In the genomic region with DNA sequence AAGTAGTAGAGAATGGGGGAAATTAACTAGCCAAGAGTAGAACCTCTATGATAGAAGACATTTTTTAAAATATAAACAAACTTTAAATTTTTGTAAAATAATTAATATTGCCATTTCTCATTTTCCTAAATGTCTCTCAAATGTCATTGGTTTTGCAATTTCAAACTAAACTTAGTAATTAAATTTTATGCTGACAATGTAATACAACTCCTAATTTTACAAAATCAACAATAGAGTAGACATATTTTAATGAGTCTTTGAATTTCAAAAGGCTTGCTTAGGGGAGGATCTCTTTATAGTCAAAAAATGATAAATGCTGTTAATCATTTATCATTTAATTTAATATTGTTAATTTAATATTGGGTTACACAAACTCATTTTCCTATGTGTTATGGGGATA, we compare ENCODE assay signal across 21 cellular contexts.
"Had no signal": no experiment of that assay in that cellular context is flagged by ENCODE, and none has a peak within 500 bp of the region (broad histone marks: within the 10 kb centered on the region; RNA-seq: fewer than 3 reads in every experiment).

No MANE protein-coding gene starts in this region.

- H3K9me3 ChIP-seq: colonic mucosa, esophagus muscularis mucosa, gastrocnemius medialis, heart right ventricle, left lung, lower lobe of right lung, mucosa of descending colon had no signal

- H3K27ac ChIP-seq: colonic mucosa, esophagus muscularis mucosa, foreskin keratinocyte, gastrocnemius medialis, heart right ventricle, left lung, lower lobe of right lung had no signal

- H3K4me1 ChIP-seq: colonic mucosa, esophagus muscularis mucosa, foreskin keratinocyte, gastrocnemius medialis, heart right ventricle, left lung, lower lobe of right lung had no signal

- H3K27me3 ChIP-seq: colonic mucosa, esophagus muscularis mucosa, foreskin keratinocyte, gastrocnemius medialis, heart right ventricle, left lung had no signal

- FAIRE-seq: endothelial cell of umbilical vein, islet of Langerhans, keratinocyte had no signal

- ATAC-seq: effector memory CD8-positive, alpha-beta T cell; foreskin keratinocyte; gastrocnemius medialis; heart right ventricle; left cardiac atrium; left lung; left ventricle myocardium superior; lower lobe of right lung; mucosa of descending colon had no signal

- H3K4me3 ChIP-seq: colonic mucosa, esophagus muscularis mucosa, gastrocnemius medialis, heart right ventricle, left lung, lower lobe of right lung, mucosa of descending colon had no signal

- H3K36me3 ChIP-seq: colonic mucosa, esophagus muscularis mucosa, gastrocnemius medialis, heart right ventricle, left lung, lower lobe of right lung had no signal

- DNase-seq: colonic mucosa; cortex of kidney; effector CD8-positive, alpha-beta T cell; effector memory CD8-positive, alpha-beta T cell; foreskin keratinocyte; gastrocnemius medialis; glutamatergic neuron; head of caudate nucleus; heart right ventricle; hippocampal formation; left cardiac atrium; left lung; left ventricle myocardium superior; lower lobe of right lung; mesenchymal stem cell; mucosa of descending colon; naive B cell had no signal
